Comparison of ENCODE assay signal across 9 cellular contexts in the genomic region with DNA sequence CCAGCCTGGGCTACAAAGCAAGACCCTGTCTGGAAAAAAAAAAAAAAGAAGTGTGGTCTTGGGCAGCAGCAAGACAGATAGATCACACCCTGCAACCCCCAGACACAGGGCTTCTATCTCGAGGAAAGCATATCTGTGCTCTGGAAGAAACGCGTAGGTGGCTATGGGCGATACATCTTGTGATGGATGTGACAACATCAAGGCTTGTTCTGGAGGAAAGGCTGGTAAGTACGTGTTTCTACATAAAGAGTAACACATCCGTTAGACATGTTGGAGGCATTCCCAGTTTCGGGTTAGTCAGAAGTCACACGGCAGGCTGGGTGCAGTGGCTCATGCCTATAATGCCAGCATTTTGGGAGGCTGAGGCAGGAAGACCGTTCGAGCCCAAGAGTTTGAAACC. TPM values are rescaled to one million over a fixed set of nuclear protein-coding genes. Genes with fewer than 3 reads are reported as not detected.
DNase-seq lines count a peak whose midpoint lies in the region; ATAC-seq and TF ChIP-seq lines count a peak whose summit lies in the region.
"Had no signal": no experiment of that assay in that cellular context is flagged by ENCODE, and none has a peak within 500 bp of the region (broad histone marks: within the 10 kb centered on the region; RNA-seq: fewer than 3 reads in every experiment).

No MANE protein-coding gene starts in this region.

- no peak overlapping the region for H3K4me2 ChIP-seq in Karpas-422 (ENCODE audit: low read depth, low read length, poor library complexity, severe bottlenecking)

- no peak overlapping the region for H2AFZ ChIP-seq in Karpas-422 (ENCODE audit: low read length)
- H2AFZ ChIP-seq: parathyroid adenoma had no signal

- H3K36me3 Mint-ChIP-seq in activated T-cell treated with anti-CD3 and anti-CD28 coated beads, Interleukin-2, amount 50 U/mL, for 4 hours (ENCODE audit: insufficient read depth): peaks cover 5% of the 10 kb centered on the region
- H3K36me3 Mint-ChIP-seq in stimulated activated memory B cell treated with anti-CD40 and anti-IgM and Interleukin-4, amounts not matched to agents 10 μg/mL and 1 μg/mL and 100 μg/mL, for 72 hours: peaks cover 11% of the 10 kb centered on the region

- H3K79me2 ChIP-seq in Karpas-422 (ENCODE audit: low read length): no peaks in the 10 kb centered on the region
- H3K79me2 ChIP-seq: parathyroid adenoma had no signal

- H3K4me1 ChIP-seq in left ventricle myocardium inferior: peaks cover 7% of the 10 kb centered on the region
- H3K4me1 ChIP-seq in foreskin keratinocyte: peaks cover 12% of the 10 kb centered on the region
- no peaks in the 10 kb centered on the region for H3K4me1 ChIP-seq in Karpas-422 (ENCODE audit: low read length)
- H3K4me1 ChIP-seq: parathyroid adenoma had no signal

- no peaks in the 10 kb centered on the region for H3K27me3 Mint-ChIP-seq in activated T-cell treated with anti-CD3 and anti-CD28 coated beads, Interleukin-2, amount 50 U/mL, for 4 hours (ENCODE audit: low read depth)
- H3K27me3 Mint-ChIP-seq in stimulated activated memory B cell treated with anti-CD40 and anti-IgM and Interleukin-4, amounts not matched to agents 10 μg/mL and 1 μg/mL and 100 μg/mL, for 72 hours: no peaks in the 10 kb centered on the region

- H3K27ac ChIP-seq in left ventricle myocardium inferior (replicated peaks) (no peak overlapping the region), foreskin keratinocyte (peak overlapping the region; percentile 90), Karpas-422 (ENCODE audit: low read length) (no peak overlapping the region)
- H3K27ac ChIP-seq: parathyroid adenoma had no signal

- H3K9ac ChIP-seq in Karpas-422 (ENCODE audit: low read length): no peak overlapping the region
- H3K9ac ChIP-seq: parathyroid adenoma had no signal

- H3K9me2 ChIP-seq in Karpas-422 (replicated peaks; ENCODE audit: insufficient read depth, low read length): no peaks in the 10 kb centered on the region

- H3K4me3 Mint-ChIP-seq in activated T-cell treated with anti-CD3 and anti-CD28 coated beads, Interleukin-2, amount 50 U/mL, for 4 hours: no peak overlapping the region
- no peak overlapping the region for H3K4me3 Mint-ChIP-seq in stimulated activated memory B cell treated with anti-CD40 and anti-IgM and Interleukin-4, amounts not matched to agents 10 μg/mL and 1 μg/mL and 100 μg/mL, for 72 hours

- H3K4me1 Mint-ChIP-seq in activated T-cell treated with anti-CD3 and anti-CD28 coated beads, Interleukin-2, amount 50 U/mL, for 4 hours (ENCODE audit: low read depth): peaks cover 2% of the 10 kb centered on the region
- H3K4me1 Mint-ChIP-seq in stimulated activated memory B cell treated with anti-CD40 and anti-IgM and Interleukin-4, amounts not matched to agents 10 μg/mL and 1 μg/mL and 100 μg/mL, for 72 hours: no peaks in the 10 kb centered on the region

- H3K9me3 ChIP-seq in left ventricle myocardium inferior (replicated peaks): no peaks in the 10 kb centered on the region
- no peaks in the 10 kb centered on the region for H3K9me3 ChIP-seq in Karpas-422 (ENCODE audit: low read length)

- H4K20me1 ChIP-seq in Karpas-422 (ENCODE audit: insufficient read depth, low read depth, low read length): no peaks in the 10 kb centered on the region

- intact Hi-C loops in Right ventricle myocardium superior (cut with DNase I): no loop called here
- intact Hi-C loops in left ventricle myocardium inferior (cut with micrococcal nuclease): no loop called here

- no peak for DNase-seq in Right ventricle myocardium superior
- no peak for DNase-seq in left ventricle myocardium inferior
- no peak for DNase-seq in activated T-cell treated with anti-CD3 and anti-CD28 coated beads, Interleukin-2, amount 50 U/mL, for 4 hours
- DNase-seq in foreskin keratinocyte: peak; percentile 94 to 97
- DNase-seq in stimulated activated CD4-positive, alpha-beta T cell treated with anti-CD3 and anti-CD28 coated beads, Interleukin-1b, Interleukin-23, amount 100 ng/mL, for 48 hours: peak; percentile 16
- no peak for DNase-seq in Karpas-422

- H3K4me3 ChIP-seq in left ventricle myocardium inferior: no peak overlapping the region
- H3K4me3 ChIP-seq in Karpas-422 (ENCODE audit: low read length): no peak overlapping the region

- H3K36me3 ChIP-seq in left ventricle myocardium inferior (peaks cover 8% of the 10 kb centered on the region), Karpas-422 (ENCODE audit: insufficient read depth, low read length) (no peaks in the 10 kb centered on the region)

- H3K27me3 ChIP-seq in left ventricle myocardium inferior (ENCODE audit: low read depth) (no peaks in the 10 kb centered on the region), foreskin keratinocyte (no peaks in the 10 kb centered on the region), Karpas-422 (ENCODE audit: low read length) (no peaks in the 10 kb centered on the region)

- no peak for TF ChIP-seq CTCF in left ventricle myocardium inferior (IDR thresholded peaks at IDR 0.05; ENCODE audit: borderline replicate concordance)
- TF ChIP-seq CTCF in foreskin keratinocyte (conservative IDR thresholded peaks at IDR 0.05): no peak

- ATAC-seq in Right ventricle myocardium superior (ENCODE audit: poor library complexity) (peak; percentile 20), foreskin keratinocyte (peak; percentile 85), GM19328 (IDR thresholded peaks at IDR 0.05; ENCODE audit: unreplicated experiment) (no peak)
- ATAC-seq in activated T-cell treated with anti-CD3 and anti-CD28 coated beads, Interleukin-2, amount 50 U/mL, for 4 hours: peak; percentile 73 to 74
- ATAC-seq in stimulated activated memory B cell treated with anti-CD40 and anti-IgM and Interleukin-4, amounts not matched to agents 10 μg/mL and 1 μg/mL and 100 μg/mL, for 72 hours: no peak

- H3K27ac Mint-ChIP-seq in stimulated activated memory B cell treated with anti-CD40 and anti-IgM and Interleukin-4, amounts not matched to agents 10 μg/mL and 1 μg/mL and 100 μg/mL, for 72 hours: no peak overlapping the region

- H3K9me3 Mint-ChIP-seq in activated T-cell treated with anti-CD3 and anti-CD28 coated beads, Interleukin-2, amount 50 U/mL, for 4 hours: no peaks in the 10 kb centered on the region
- H3K9me3 Mint-ChIP-seq in stimulated activated memory B cell treated with anti-CD40 and anti-IgM and Interleukin-4, amounts not matched to agents 10 μg/mL and 1 μg/mL and 100 μg/mL, for 72 hours: no peaks in the 10 kb centered on the region

RNA-seq across cellular contexts. Expression of gene DHDH, which starts 6.6 kb away (rescaled TPM):
- total RNA-seq in Right ventricle myocardium superior (not detected), left ventricle myocardium inferior (not detected), foreskin keratinocyte (0.46 and 0.48 TPM in 2 replicates)
- not detected for total RNA-seq in activated T-cell treated with anti-CD3 and anti-CD28 coated beads, Interleukin-2, amount 50 U/mL, for 4 hours
- 0.65 and 0.75 TPM in 2 replicates for polyA plus RNA-seq in foreskin keratinocyte
- 1.4 and 3.3 TPM in 2 replicates for total RNA-seq in Karpas-422 (2014; rRNA removed; shearing (Covaris generic); ENCODE audit: low replicate concordance)

RNA-seq across cellular contexts. Expression of gene NUCB1, which starts 26.8 kb away (rescaled TPM):
- total RNA-seq in Right ventricle myocardium superior: 237 TPM
- total RNA-seq in left ventricle myocardium inferior: 221 TPM
- total RNA-seq in activated T-cell treated with anti-CD3 and anti-CD28 coated beads, Interleukin-2, amount 50 U/mL, for 4 hours: 10 to 100 TPM; 88.5 to 90.0 (median 89.3) TPM
- 106 and 118 TPM in 2 replicates for total RNA-seq in foreskin keratinocyte
- 100 and 115 TPM in 2 replicates for polyA plus RNA-seq in foreskin keratinocyte
- 57.5 and 98.2 TPM in 2 replicates for total RNA-seq in Karpas-422 (2014; rRNA removed; shearing (Covaris generic); ENCODE audit: low replicate concordance)

RNA-seq across cellular contexts. Expression of gene BAX, which starts 27.8 kb away (rescaled TPM):
- total RNA-seq in Right ventricle myocardium superior (21.5 TPM), left ventricle myocardium inferior (25.5 TPM), foreskin keratinocyte (120 and 128 TPM in 2 replicates)
- total RNA-seq in activated T-cell treated with anti-CD3 and anti-CD28 coated beads, Interleukin-2, amount 50 U/mL, for 4 hours: 100 to 1,000 TPM; 200 to 250 (median 203) TPM
- polyA plus RNA-seq in foreskin keratinocyte: 304 and 312 TPM in 2 replicates
- 93.8 and 164 TPM in 2 replicates for total RNA-seq in Karpas-422 (2014; rRNA removed; shearing (Covaris generic); ENCODE audit: low replicate concordance)

RNA-seq across cellular contexts. Expression of gene TULP2, which starts 28.4 kb away (rescaled TPM):
- not detected for total RNA-seq in Right ventricle myocardium superior
- total RNA-seq in left ventricle myocardium inferior: 0.55 TPM
- total RNA-seq in activated T-cell treated with anti-CD3 and anti-CD28 coated beads, Interleukin-2, amount 50 U/mL, for 4 hours: under 1 TPM in 1 of 3 donors, not detected in 2; 0.69 TPM
- total RNA-seq in foreskin keratinocyte: not detected in 2 replicates
- polyA plus RNA-seq in foreskin keratinocyte: 0.09 TPM in 1 of 2 replicates, not detected in the other
- not detected in 2 replicates for total RNA-seq in Karpas-422 (2014; rRNA removed; shearing (Covaris generic); ENCODE audit: low replicate concordance)

RNA-seq across cellular contexts. Expression of gene FTL, which starts 38.2 kb away (rescaled TPM):
- total RNA-seq in Right ventricle myocardium superior (748 TPM), left ventricle myocardium inferior (834 TPM), foreskin keratinocyte (1,121 and 1,400 TPM in 2 replicates)
- 1,000 to 10,000 TPM in 2 of 3 donors, 100 to 1,000 TPM in 1; 996 to 1,080 (median 1,001) TPM for total RNA-seq in activated T-cell treated with anti-CD3 and anti-CD28 coated beads, Interleukin-2, amount 50 U/mL, for 4 hours
- polyA plus RNA-seq in foreskin keratinocyte: 1,652 and 2,111 TPM in 2 replicates
- total RNA-seq in Karpas-422 (2014; rRNA removed; shearing (Covaris generic); ENCODE audit: low replicate concordance): 6,036 and 6,638 TPM in 2 replicates

Comparison
In these comparisons a context has a peak if more than half of its experiments do, and no peak if none do; other contexts are left out.
1. ATAC-seq: peak in Right ventricle myocardium superior (single experiment), activated T-cell treated with anti-CD3 and anti-CD28 coated beads, Interleukin-2, amount 50 U/mL, for 4 hours (2 of 2) and foreskin keratinocyte (single experiment); none in GM19328 (single experiment) and stimulated activated memory B cell treated with anti-CD40 and anti-IgM and Interleukin-4, amounts not matched to agents 10 μg/mL and 1 μg/mL and 100 μg/mL, for 72 hours (single experiment).
2. DNase-seq: peak in foreskin keratinocyte (2 of 2) and stimulated activated CD4-positive, alpha-beta T cell treated with anti-CD3 and anti-CD28 coated beads, Interleukin-1b, Interleukin-23, amount 100 ng/mL, for 48 hours (single experiment); none in Right ventricle myocardium superior (single experiment), left ventricle myocardium inferior (single experiment), activated T-cell treated with anti-CD3 and anti-CD28 coated beads, Interleukin-2, amount 50 U/mL, for 4 hours (single experiment) and Karpas-422 (single experiment).